Comparison of ENCODE assay signal across 35 cellular contexts in genomic region chr4:177434667-177435066, GRCh38.
"Had no signal": no experiment of that assay in that cellular context is flagged by ENCODE, and none has a peak within 500 bp of the region (broad histone marks: within the 10 kb centered on the region; RNA-seq: fewer than 3 reads in every experiment).

No MANE protein-coding gene starts in this region.

- H3K36me3 ChIP-seq: brain microvascular endothelial cell, breast epithelium had no signal

- H3K27me3 Mint-ChIP-seq: activated B cell treated with CpG ODN at 0.5 μM for 24 hours; activated CD4-positive, alpha-beta memory T cell treated with anti-CD3 and anti-CD28 coated beads for 36 hours; activated CD4-positive, alpha-beta T cell treated with anti-CD3 and anti-CD28 coated beads, Interleukin-2, amount 10 ng/mL, durations not matched to agents 24 days and 14 days; activated CD8-positive, alpha-beta T cell treated with anti-CD3 and anti-CD28 coated beads for 36 hours; activated naive CD8-positive, alpha-beta T cell treated with anti-CD3 and anti-CD28 coated beads for 36 hours; activated T-helper 17 cell treated with anti-CD3 and anti-CD28 coated beads, Interleukin-2, amount 50 U/mL, for 72 hours had no signal

- H3K27me3 ChIP-seq: adrenal gland, body of pancreas, brain microvascular endothelial cell, breast epithelium had no signal

- FAIRE-seq: astrocyte, TTC549 had no signal

- H3K9me3 Mint-ChIP-seq: activated B cell treated with CpG ODN at 0.5 μM for 24 hours; activated CD4-positive, alpha-beta memory T cell treated with anti-CD3 and anti-CD28 coated beads for 36 hours; activated CD4-positive, alpha-beta T cell treated with anti-CD3 and anti-CD28 coated beads, Interleukin-2, amount 10 ng/mL, durations not matched to agents 24 days and 14 days; activated CD8-positive, alpha-beta T cell treated with anti-CD3 and anti-CD28 coated beads for 36 hours; activated naive CD4-positive, alpha-beta T cell treated with anti-CD3 and anti-CD28 coated beads for 36 hours; activated naive CD4-positive, alpha-beta T cell treated with anti-CD3 and anti-CD28 coated beads, Interleukin-2, amount 50 U/mL, for 72 hours; activated naive CD8-positive, alpha-beta T cell treated with anti-CD3 and anti-CD28 coated beads for 36 hours; activated T-cell treated with anti-CD3 and anti-CD28 coated beads, Interleukin-2, amount 50 U/mL, for 72 hours; activated T-helper 1 cell treated with anti-CD3 and anti-CD28 coated beads, Interleukin-12 subunit alpha, Interleukin-12 subunit beta, Interleukin-2, Interleukin-4 antibody, amounts not matched to agents 30 ng/mL and 10 ng/mL and 1 ng/mL, durations not matched to agents 14 hours and 24 hours and 36 hours; activated T-helper 17 cell treated with anti-CD3 and anti-CD28 coated beads, Interleukin-2, amount 50 U/mL, for 72 hours; T-helper 1 cell treated with Interleukin-12 subunit alpha and Interleukin-12 subunit beta and Interleukin-4 antibody, amounts not matched to agents 30 μg/mL and 1 μg/mL, for 36 hours; T-helper 2 cell treated with Interferon-gamma antibody and Interleukin-4, amounts not matched to agents 5 μg/mL and 100 μg/mL, for 36 hours had no signal

- H3K27ac Mint-ChIP-seq: activated B cell treated with CpG ODN at 0.5 μM for 24 hours; activated CD4-positive, alpha-beta memory T cell treated with anti-CD3 and anti-CD28 coated beads for 36 hours; activated CD4-positive, alpha-beta T cell treated with anti-CD3 and anti-CD28 coated beads, Interleukin-2, amount 10 ng/mL, durations not matched to agents 24 days and 14 days; activated CD8-positive, alpha-beta T cell treated with anti-CD3 and anti-CD28 coated beads for 36 hours; activated naive CD4-positive, alpha-beta T cell treated with anti-CD3 and anti-CD28 coated beads for 36 hours; activated naive CD4-positive, alpha-beta T cell treated with anti-CD3 and anti-CD28 coated beads, Interleukin-2, amount 50 U/mL, for 72 hours; activated naive CD8-positive, alpha-beta T cell treated with anti-CD3 and anti-CD28 coated beads for 36 hours; activated T-helper 1 cell treated with anti-CD3 and anti-CD28 coated beads, Interleukin-12 subunit alpha, Interleukin-12 subunit beta, Interleukin-2, Interleukin-4 antibody, amounts not matched to agents 30 ng/mL and 10 ng/mL and 1 ng/mL, durations not matched to agents 14 hours and 24 hours and 36 hours; activated T-helper 17 cell treated with anti-CD3 and anti-CD28 coated beads, Interleukin-2, amount 50 U/mL, for 72 hours; T-helper 1 cell treated with Interleukin-12 subunit alpha and Interleukin-12 subunit beta and Interleukin-4 antibody, amounts not matched to agents 30 μg/mL and 1 μg/mL, for 36 hours; T-helper 2 cell treated with Interferon-gamma antibody and Interleukin-4, amounts not matched to agents 5 μg/mL and 100 μg/mL, for 36 hours had no signal

- ATAC-seq: activated CD8-positive, alpha-beta T cell treated with anti-CD3 and anti-CD28 coated beads for 36 hours; activated naive CD4-positive, alpha-beta T cell treated with anti-CD3 and anti-CD28 coated beads, Interleukin-2, amount 50 U/mL, for 72 hours; activated T-cell treated with anti-CD3 and anti-CD28 coated beads, Interleukin-2, amount 50 U/mL, for 72 hours; activated T-helper 17 cell treated with anti-CD3 and anti-CD28 coated beads, Interleukin-2, amount 50 U/mL, for 72 hours; body of pancreas had no signal

- H3K27ac ChIP-seq: adrenal gland, body of pancreas, brain microvascular endothelial cell, breast epithelium, VCaP had no signal

- H3K4me3 ChIP-seq: adrenal gland, body of pancreas, breast epithelium had no signal

- H3K4me1 Mint-ChIP-seq: activated B cell treated with CpG ODN at 0.5 μM for 24 hours; activated naive CD8-positive, alpha-beta T cell treated with anti-CD3 and anti-CD28 coated beads for 36 hours; activated T-helper 17 cell treated with anti-CD3 and anti-CD28 coated beads, Interleukin-2, amount 50 U/mL, for 72 hours had no signal

- H3K4me1 ChIP-seq: adrenal gland, body of pancreas, breast epithelium had no signal

- H3K9me3 ChIP-seq: adrenal gland, body of pancreas, breast epithelium had no signal

- H3K4me3 Mint-ChIP-seq: activated B cell treated with CpG ODN at 0.5 μM for 24 hours; activated CD4-positive, alpha-beta memory T cell treated with anti-CD3 and anti-CD28 coated beads for 36 hours; activated CD4-positive, alpha-beta T cell treated with anti-CD3 and anti-CD28 coated beads, Interleukin-2, amount 10 ng/mL, durations not matched to agents 24 days and 14 days; activated CD8-positive, alpha-beta T cell treated with anti-CD3 and anti-CD28 coated beads for 36 hours; activated naive CD4-positive, alpha-beta T cell treated with anti-CD3 and anti-CD28 coated beads for 36 hours; activated naive CD8-positive, alpha-beta T cell treated with anti-CD3 and anti-CD28 coated beads for 36 hours; activated T-cell treated with anti-CD3 and anti-CD28 coated beads, Interleukin-2, amount 50 U/mL, for 72 hours; activated T-helper 1 cell treated with anti-CD3 and anti-CD28 coated beads, Interleukin-12 subunit alpha, Interleukin-12 subunit beta, Interleukin-2, Interleukin-4 antibody, amounts not matched to agents 30 ng/mL and 10 ng/mL and 1 ng/mL, durations not matched to agents 14 hours and 24 hours and 36 hours; activated T-helper 17 cell treated with anti-CD3 and anti-CD28 coated beads, Interleukin-2, amount 50 U/mL, for 72 hours; T-helper 1 cell treated with Interleukin-12 subunit alpha and Interleukin-12 subunit beta and Interleukin-4 antibody, amounts not matched to agents 30 μg/mL and 1 μg/mL, for 36 hours; T-helper 2 cell treated with Interferon-gamma antibody and Interleukin-4, amounts not matched to agents 5 μg/mL and 100 μg/mL, for 36 hours had no signal

- DNase-seq: activated B cell treated with CpG ODN at 0.5 μM for 24 hours; activated CD4-positive, alpha-beta memory T cell treated with anti-CD3 and anti-CD28 coated beads for 36 hours; activated CD4-positive, alpha-beta T cell treated with anti-CD3 and anti-CD28 coated beads for 4 hours; activated CD4-positive, alpha-beta T cell treated with anti-CD3 and anti-CD28 coated beads, Interleukin-2, amount 10 ng/mL, durations not matched to agents 24 days and 14 days; activated CD4-positive, alpha-beta T cell treated with anti-CD3 and anti-CD28 coated beads, Interleukin-2, amount 50 U/mL, for 1 hour; activated CD4-positive, alpha-beta T cell treated with anti-CD3 and anti-CD28 coated beads, Interleukin-2, amount 50 U/mL, for 4 hours; activated CD4-positive, CD25-positive, alpha-beta regulatory T cell treated with anti-CD3 and anti-CD28 coated beads, Interleukin-2, amount 50 U/mL, for 72 hours; activated CD8-positive, alpha-beta memory T cell treated with anti-CD3 and anti-CD28 coated beads, Interleukin-2, amount 50 U/mL, for 4 hours; activated CD8-positive, alpha-beta T cell treated with anti-CD3 and anti-CD28 coated beads for 36 hours; activated effector memory CD4-positive, alpha-beta T cell treated with anti-CD3 and anti-CD28 coated beads, Interleukin-2, amount 50 U/mL, for 16 hours; activated gamma-delta T cell treated with Interleukin-2 at 50 U/mL for 16 hours; activated naive CD4-positive, alpha-beta T cell; activated naive CD4-positive, alpha-beta T cell treated with anti-CD3 and anti-CD28 coated beads for 36 hours; activated naive CD4-positive, alpha-beta T cell treated with anti-CD3 and anti-CD28 coated beads, Interleukin-2, amount 50 U/mL, for 16 hours; activated naive CD8-positive, alpha-beta T cell treated with anti-CD3 and anti-CD28 coated beads for 36 hours; activated T-cell treated with anti-CD3 and anti-CD28 coated beads for 4 hours; activated T-cell treated with anti-CD3 and anti-CD28 coated beads, Interleukin-2, amount 50 U/mL, for 1 hour; activated T-cell treated with anti-CD3 and anti-CD28 coated beads, Interleukin-2, amount 50 U/mL, for 72 hours; adrenal gland; amniotic stem cell; aorta; body of pancreas; brain microvascular endothelial cell; central memory CD4-positive, alpha-beta T cell; T-helper 2 cell; T-helper 9 cell had no signal
